In genomic region chr19:55625004-55625326, GRCh38 we compare ENCODE assay signal across 7 cellular contexts. TPM values are rescaled to one million over a fixed set of nuclear protein-coding genes. Genes with fewer than 3 reads are reported as not detected.
DNase-seq lines count a peak whose midpoint lies in the region; ATAC-seq and TF ChIP-seq lines count a peak whose summit lies in the region.

No MANE protein-coding gene starts in this region.

- peaks cover 8 to 14% of the 10 kb centered on the region in 2 experiments for H3K4me1 Mint-ChIP-seq in H9

- ATAC-seq in gastroesophageal sphincter = no peak

- H3K27ac ChIP-seq in H9 (ENCODE audit: insufficient read length, low read depth, low read length) (no peak overlapping the region), WERI-Rb-1 (peak overlapping the region; percentile 91), gastroesophageal sphincter (peak overlapping the region in 3 of 4 donors; percentile 95 to 100 (median 95)), skin epidermis (peak overlapping the region in 14 of 21 experiments; percentile 84 to 98 (median 93))

- no peak overlapping the region for H2BK15ac ChIP-seq in H9 (ENCODE audit: low read depth, low read length)

- H3K36me3 ChIP-seq in WERI-Rb-1 = peaks cover 10% of the 10 kb centered on the region
- H3K36me3 ChIP-seq in gastroesophageal sphincter = peaks cover 0 to 24% of the 10 kb centered on the region in 2 donors

- H2BK20ac ChIP-seq in H9 (ENCODE audit: low read depth, low read length, poor library complexity, severe bottlenecking) = no peak overlapping the region

- H3K79me2 ChIP-seq in H9 (ENCODE audit: insufficient read depth, low read length) = no peaks in the 10 kb centered on the region

- H3T11ph ChIP-seq in H9 (ENCODE audit: low read length) = no peak overlapping the region

- no peak overlapping the region for H3K14ac ChIP-seq in H9 (ENCODE audit: insufficient read depth, low read length)

- TF ChIP-seq CTCF in H9 (conservative IDR thresholded peaks at IDR 0.05) = no peak
- no peak for TF ChIP-seq CTCF in WERI-Rb-1 (IDR thresholded peaks at IDR 0.05; ENCODE audit: low read depth, low read length)
- TF ChIP-seq CTCF in gastroesophageal sphincter (IDR thresholded peaks at IDR 0.05) = no peak

- H3K79me1 ChIP-seq in H9 (ENCODE audit: insufficient read depth, low read depth, low read length, poor library complexity, severe bottlenecking) = no peaks in the 10 kb centered on the region

- no peak overlapping the region for H3K23ac ChIP-seq in H9 (ENCODE audit: insufficient read length, low read depth, low read length)

- no peak overlapping the region for H2AFZ ChIP-seq in H9 (ENCODE audit: low read length)

- no peaks in the 10 kb centered on the region for H4K20me1 ChIP-seq in H9 (ENCODE audit: control insufficient read depth, insufficient read depth, insufficient read length)

- H3K18ac ChIP-seq in H9 (ENCODE audit: insufficient read length, low read depth, low read length) = no peak overlapping the region

- no peak overlapping the region for H2BK12ac ChIP-seq in H9 (ENCODE audit: insufficient read length, low read depth, low read length)

- H3K27ac Mint-ChIP-seq in H9 = peak overlapping the region; percentile 70 to 99 (median 81); a peak in 4 of 7 replicates

- no peaks in the 10 kb centered on the region for H3K27me3 ChIP-seq in H9 (ENCODE audit: insufficient read depth, low read length)
- H3K27me3 ChIP-seq in WERI-Rb-1 (ENCODE audit: insufficient read depth, low read depth, severe bottlenecking) = no peaks in the 10 kb centered on the region
- H3K27me3 ChIP-seq in gastroesophageal sphincter = no peaks in the 10 kb centered on the region

- H3K36me3 Mint-ChIP-seq in H9 (ENCODE audit: insufficient read depth in 1 of 3, low read depth in 3 of 3) = peaks cover 12 to 18% (median 17%) of the 10 kb centered on the region in 3 experiments; a peak in 6 of 7 replicates

- no peak overlapping the region for H4K5ac ChIP-seq in H9 (ENCODE audit: insufficient read length, low read depth, low read length)

- no peaks in the 10 kb centered on the region for H3K9me3 ChIP-seq in H9 (ENCODE audit: control insufficient read depth, low read depth, low read length)
- peaks cover 3% of the 10 kb centered on the region for H3K9me3 ChIP-seq in WERI-Rb-1 (ENCODE audit: severe bottlenecking)
- no peaks in the 10 kb centered on the region for H3K9me3 ChIP-seq in gastroesophageal sphincter

- no peak for TF ChIP-seq POLR2A in gastroesophageal sphincter (IDR thresholded peaks at IDR 0.05)

- H3K4me3 ChIP-seq in WERI-Rb-1 (ENCODE audit: low read depth, low read length) = peak overlapping the region; percentile 58
- H3K4me3 ChIP-seq in gastroesophageal sphincter = peak overlapping the region; percentile 49 to 69
- peak overlapping the region; percentile 39 to 58 (median 51) for H3K4me3 ChIP-seq in skin epidermis

- DNase-seq in H9 (no peak), WERI-Rb-1 (no peak), NCI-H187 treated with DMSO at 0.1 percent for 48 hours (lab: John Stamatoyannopoulos, UW) (no peak), kidney tubule cell (ENCODE audit: low spot score) (no peak)
- DNase-seq in activated CD8-positive, alpha-beta memory T cell treated with anti-CD3 and anti-CD28 coated beads for 24 hours = no peak

- no peaks in the 10 kb centered on the region; a peak in 1 of 5 replicates for H3K9me3 Mint-ChIP-seq in H9

- no peak overlapping the region for H2BK120ac ChIP-seq in H9 (ENCODE audit: low read depth, low read length, poor library complexity, severe bottlenecking)

- H3K56ac ChIP-seq in H9 (ENCODE audit: insufficient read length, low read depth, low read length) = no peak overlapping the region

- TF ChIP-seq EP300 in gastroesophageal sphincter (IDR thresholded peaks at IDR 0.05) = no peak

- H4K91ac ChIP-seq in H9 (ENCODE audit: insufficient read length, low read depth, low read length) = no peak overlapping the region

- no peak overlapping the region for H4K8ac ChIP-seq in H9 (replicated peaks; ENCODE audit: insufficient read length, low read depth, low read length)

- peak overlapping the region; percentile 85 to 89 for H3K4me3 Mint-ChIP-seq in H9

- no peak overlapping the region for H3K9ac ChIP-seq in H9 (ENCODE audit: extremely low read depth, insufficient read length, low read length)

- peak overlapping the region; percentile 25 for H3K4me2 ChIP-seq in H9 (ENCODE audit: insufficient read depth, insufficient read length, low read length)

- no peak overlapping the region for H2BK5ac ChIP-seq in H9 (ENCODE audit: insufficient read length, low read length)

- no peak overlapping the region for H3K4ac ChIP-seq in H9 (ENCODE audit: low read depth, low read length)

- H3K4me1 ChIP-seq in H9 (ENCODE audit: insufficient read depth, low read length) (no peaks in the 10 kb centered on the region), gastroesophageal sphincter (peaks cover 0 to 20% (median 0%) of the 10 kb centered on the region in 3 donors)

- H3K27me3 Mint-ChIP-seq in H9 (ENCODE audit: low read depth) = peaks cover 2% of the 10 kb centered on the region

- no CpG with 5 or more reads among the region's 11 CpGs for WGBS in H9 (ENCODE audit: extremely low coverage, insufficient read length, low lambda C conversion rate)
- WGBS in gastroesophageal sphincter (ENCODE audit: low coverage in 1 of 2), 2 donors = 35 to 58% methylated on average over 6 to 11 of the region's 11 CpGs

- H2AK5ac ChIP-seq in H9 (ENCODE audit: insufficient read length, low read length) = no peak overlapping the region

- no peaks in the 10 kb centered on the region for H3K23me2 ChIP-seq in H9 (ENCODE audit: insufficient read length, low read depth, low read length, poor library complexity, severe bottlenecking)

RNA-seq across cellular contexts. Expression of gene ZNF784, which starts 0.6 kb away (rescaled TPM):
- total RNA-seq in H9 (2021) (9.9 and 10.7 TPM in 2 replicates), gastroesophageal sphincter (1 to 10 TPM in 3 of 4 donors, under 1 TPM in 1; 0.54 to 8.1 (median 4.8) TPM)

RNA-seq across cellular contexts. Expression of gene ZNF580, which starts 15.8 kb away (rescaled TPM):
- total RNA-seq in H9 (2021) (22.4 and 22.8 TPM in 2 replicates), gastroesophageal sphincter (10 to 100 TPM; 28.9 to 44.1 (median 35.2) TPM)

RNA-seq across cellular contexts. Expression of gene ZNF581, which starts 18.5 kb away (rescaled TPM):
- 65.1 and 68.0 TPM in 2 replicates for total RNA-seq in H9 (2021)
- total RNA-seq in gastroesophageal sphincter = 10 to 100 TPM in 3 of 4 donors, 1 to 10 TPM in 1; 8.4 to 17.5 (median 11.4) TPM

RNA-seq across cellular contexts. Expression of gene ZNF865, which starts 19.5 kb away (rescaled TPM):
- total RNA-seq in H9 (2021) (13.8 and 14.3 TPM in 2 replicates), gastroesophageal sphincter (10 to 100 TPM in 1 of 4 donors, 1 to 10 TPM in 3; 4.6 to 12.0 (median 6.4) TPM)

RNA-seq across cellular contexts. Expression of gene CCDC106, which starts 23.0 kb away (rescaled TPM):
- total RNA-seq in H9 (2021) (19.9 and 20.0 TPM in 2 replicates), gastroesophageal sphincter (10 to 100 TPM; 11.4 to 28.5 (median 15.5) TPM)
